In the genomic region with DNA sequence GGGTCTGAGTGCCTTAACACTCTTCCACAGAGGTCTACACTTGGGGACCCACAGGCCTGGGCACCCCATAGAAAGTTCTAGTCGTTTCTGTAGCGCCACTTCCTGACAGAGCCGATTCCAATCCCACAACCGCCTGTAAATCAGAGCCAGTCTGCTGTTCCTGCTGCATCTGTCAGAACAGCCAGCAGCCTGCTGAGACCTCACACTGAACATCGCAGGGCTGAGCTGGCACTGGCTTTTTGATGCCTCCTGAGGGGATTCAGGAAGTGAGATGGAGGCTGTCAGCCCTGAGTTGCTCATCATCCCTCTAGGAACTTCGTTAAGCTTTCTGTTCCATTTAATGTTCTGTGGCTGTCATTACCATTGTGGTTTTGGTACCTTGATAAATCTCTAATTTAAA, we compare ENCODE assay signal across 20 cellular contexts. TPM values are rescaled to one million over a fixed set of nuclear protein-coding genes. Genes with fewer than 3 reads are reported as not detected.
A peak's percentile ranks its signal among the peaks of the same experiment; 100 is the strongest.
DNase-seq lines count a peak whose midpoint lies in the region; ATAC-seq, FAIRE-seq and TF ChIP-seq lines count a peak whose summit lies in the region.
"Had no signal": no experiment of that assay in that cellular context is flagged by ENCODE, and none has a peak within 500 bp of the region (broad histone marks: within the 10 kb centered on the region; RNA-seq: fewer than 3 reads in every experiment).

No MANE protein-coding gene starts in this region.

- no peak overlapping the region for H3K4me3 ChIP-seq in K562
- peak overlapping the region; percentile 36 for H3K4me3 ChIP-seq in neural cell (ENCODE audit: low read length)
- H3K4me3 ChIP-seq in mucosa of descending colon, result no peak overlapping the region
- H3K4me3 ChIP-seq: cardiac muscle cell, transverse colon had no signal

- H3K9ac ChIP-seq in K562 (ENCODE audit: insufficient read depth in 1 of 2, low read depth in 2 of 2, low read length in 2 of 2), result no peak overlapping the region
- peak overlapping the region; percentile 11 for H3K9ac ChIP-seq in neural cell (ENCODE audit: low read length)

- TF ChIP-seq EP300 in K562 (IDR thresholded peaks at IDR 0.05; ENCODE audit: low read length), result no peak
- peak; percentile 78 for TF ChIP-seq EP300 in neural cell (conservative IDR thresholded peaks at IDR 0.05; ENCODE audit: poor library complexity, severe bottlenecking)

- H3K27ac ChIP-seq in K562 (ENCODE audit: extremely low read depth, low read depth, low read length) (no peak overlapping the region), neural cell (ENCODE audit: low read length) (peak overlapping the region; percentile 82)
- H3K27ac ChIP-seq: cardiac muscle cell, transverse colon had no signal

- CTCF ChIA-PET in K562 (lab: Yijun Ruan, JAX; ENCODE audit: low intra/inter-chr PET ratio), result no interaction called here

- H3F3A ChIP-seq in neural cell (ENCODE audit: insufficient read depth, low read length, poor library complexity, severe bottlenecking), result no peaks in the 10 kb centered on the region

- H2AFZ ChIP-seq in K562 (ENCODE audit: low read depth, low read length), result 0 out of 2 replicates have a peak overlapping the region, but pooled peaks have one; percentile 38
- H2AFZ ChIP-seq in neural cell (ENCODE audit: low read depth, low read length), result no peak overlapping the region

- intact Hi-C loops in K562 (cut with micrococcal nuclease) (no loop called here), mucosa of descending colon (cut with DNase I, micrococcal nuclease) (no loop called here)

- H3K9me3 ChIP-seq in K562 (replicated peaks; ENCODE audit: control insufficient read depth, insufficient read depth, low read depth, low read length), result no peaks in the 10 kb centered on the region
- H3K9me3 ChIP-seq in neural cell (ENCODE audit: low read length), result no peaks in the 10 kb centered on the region
- no peaks in the 10 kb centered on the region for H3K9me3 ChIP-seq in mucosa of descending colon
- H3K9me3 ChIP-seq: transverse colon had no signal

- H3K27me3 ChIP-seq in K562 (ENCODE audit: control insufficient read depth in 2 of 2, insufficient read depth in 2 of 2, low read length in 2 of 2), result no peaks in the 10 kb centered on the region
- H3K27me3 ChIP-seq in neural cell (ENCODE audit: insufficient read depth, low read depth, low read length), result no peaks in the 10 kb centered on the region
- H3K27me3 ChIP-seq: cardiac muscle cell, transverse colon had no signal

- H3K9me2 ChIP-seq in neural cell (ENCODE audit: insufficient read depth, low read length), result no peaks in the 10 kb centered on the region

- FAIRE-seq in K562 (lab: Jason Lieb, UNC), result no peak
- FAIRE-seq: D721Med, GM18507, GM19239 had no signal

- H3K4me1 ChIP-seq in K562 (replicated peaks in 1 of 2; ENCODE audit: control insufficient read depth in 2 of 2, insufficient read depth in 2 of 2, low read length in 2 of 2) (peaks cover 0 to 10% of the 10 kb centered on the region in 2 experiments; a peak in 2 of 5 replicates), mucosa of descending colon (ENCODE audit: low read depth) (no peaks in the 10 kb centered on the region)
- H3K4me1 ChIP-seq: transverse colon had no signal

- in situ Hi-C loops in K562 (cut with MboI), result no loop called here

- no TSS peak for BruUV-seq in K562 (replicated peaks; lab: Mats Ljungman, UMichigan)

- ATAC-seq in K562 (no peak), HG02870 (IDR thresholded peaks at IDR 0.05; ENCODE audit: unreplicated experiment) (no peak), mucosa of descending colon (no peak)
- ATAC-seq: left colon, natural killer cell had no signal

- WGBS in K562 (ENCODE audit: insufficient coverage, low coverage, missing lambda C conversion rate), result 68% methylated on average over 6 of the region's 6 CpGs

- no peak for TF ChIP-seq POLR2A in K562 (conservative IDR thresholded peaks at IDR 0.05)

- POLR2A ChIA-PET in K562 (lab: Yijun Ruan, JAX), result interaction anchor here (0.5 to 1.4 kb wide), 5 partner anchors 9 to 1358 kb away, joined by 3 read pairs; no protein-coding TSS in a partner anchor

- DNase-seq in A172 (ENCODE audit: low spot score) (peak; percentile 37), LHCN-M2 (ENCODE audit: low read depth) (peak; percentile 85), K562 (ENCODE audit: extremely low read depth in 1 of 4, low spot score in 3 of 4) (no peak), GM19240 (ENCODE audit: insufficient read length, low spot score) (no peak), mucosa of descending colon (no peak)
- DNase-seq in NK-92 treated with Interleukin-12 subunit alpha and Interleukin-12 subunit beta, amount 100 ng/mL, for 24 hours (lab: John Stamatoyannopoulos, UW), result no peak
- DNase-seq: activated CD4-positive, alpha-beta T cell treated with anti-CD3 and anti-CD28 coated beads, Interleukin-2, amount 50 U/mL, for 1 hour; activated naive CD4-positive, alpha-beta T cell treated with anti-CD3 and anti-CD28 coated beads, Interleukin-2, amount 10 ng/mL, durations not matched to agents 7 days and 5 days; effector CD8-positive, alpha-beta T cell; left colon; natural killer cell; NCI-H1048; stimulated activated CD4-positive, alpha-beta T cell treated with anti-CD3 and anti-CD28 coated beads, Interleukin-4, amount 100 ng/mL, for 24 hours; transverse colon had no signal

- H3K36me3 ChIP-seq in K562 (ENCODE audit: control insufficient read depth, insufficient read depth, low read length) (no peaks in the 10 kb centered on the region), neural cell (ENCODE audit: insufficient read depth, low read length) (no peaks in the 10 kb centered on the region), mucosa of descending colon (ENCODE audit: low read depth) (no peaks in the 10 kb centered on the region)
- H3K36me3 ChIP-seq: cardiac muscle cell, transverse colon had no signal

- no peaks in the 10 kb centered on the region for H3K9me1 ChIP-seq in K562 (ENCODE audit: control insufficient read depth, insufficient read depth, low read length)

- no peak for TF ChIP-seq RAD21 in K562 (CRISPR knock-in tag; conservative IDR thresholded peaks at IDR 0.05 in 1 of 2, IDR thresholded peaks at IDR 0.05 in 1 of 2)
- no peak for TF ChIP-seq RAD21 in neural cell (conservative IDR thresholded peaks at IDR 0.05)

- H3K79me2 ChIP-seq in K562 (ENCODE audit: control insufficient read depth, insufficient read depth, low read length), result no peaks in the 10 kb centered on the region
- H3K79me2 ChIP-seq in neural cell (replicated peaks; ENCODE audit: insufficient read depth, low read length), result no peaks in the 10 kb centered on the region

- TF ChIP-seq CTCF in K562 (IDR thresholded peaks at IDR 0.05 in 2 of 3, conservative IDR thresholded peaks at IDR 0.05 in 1 of 3; ENCODE audit: insufficient read depth in 2 of 3, low read depth in 1 of 3, low read length in 3 of 3), result no peak
- TF ChIP-seq CTCF in neural cell (IDR thresholded peaks at IDR 0.05; ENCODE audit: poor library complexity, severe bottlenecking), result no peak
- no peak for TF ChIP-seq CTCF in mucosa of descending colon (IDR thresholded peaks at IDR 0.05)

- no peaks in the 10 kb centered on the region for H4K20me1 ChIP-seq in K562 (replicated peaks; ENCODE audit: control insufficient read depth, insufficient read depth, low read length)
- H4K20me1 ChIP-seq in neural cell (ENCODE audit: insufficient read depth), result no peaks in the 10 kb centered on the region

- H3K4me2 ChIP-seq in K562 (ENCODE audit: insufficient read depth, low read length), result no peak overlapping the region
- peak overlapping the region; percentile 53 for H3K4me2 ChIP-seq in neural cell (ENCODE audit: low read length)

TF ChIP-seq in neural cell, 6 proteins besides CTCF, POLR2A, EP300 and RAD21 (continues in another document):
- TF ChIP-seq EZH2 (IDR thresholded peaks at IDR 0.05; ENCODE audit: borderline replicate concordance, insufficient read depth, low read length, poor library complexity, severe bottlenecking) (no peak), TAF1 (IDR thresholded peaks at IDR 0.05; ENCODE audit: low read depth) (no peak), POLR2AphosphoS5 (IDR thresholded peaks at IDR 0.05) (peak; percentile 78), MXI1 (conservative IDR thresholded peaks at IDR 0.05; ENCODE audit: poor library complexity, severe bottlenecking) (peak; percentile 38)

RNA-seq across cellular contexts. Expression of a gene that starts 48.9 kb away (rescaled TPM):
- 29.6 and 71.1 TPM in 2 replicates for total RNA-seq in A172 (2014; rRNA removed; shearing (Covaris generic))
- total RNA-seq in LHCN-M2 (2014; rRNA removed), result 38.6 and 39.3 TPM in 2 replicates
- polyA plus RNA-seq in LHCN-M2 (2012), result 27.3 TPM
- total RNA-seq in K562 (2011; cell fraction: chromatin; rRNA removed; ENCODE audit: low replicate concordance), result 8.3 and 15.3 TPM in 2 replicates
- total RNA-seq in K562 (2011; cell fraction: nucleolus; rRNA removed), result 8.5 and 12.8 TPM in 2 replicates
- 10.8 and 17.3 TPM in 2 replicates for total RNA-seq in K562 (2011; cell fraction: nucleoplasm; rRNA removed)
- 6.9 and 9.8 TPM in 2 replicates for total RNA-seq in K562 (2014; rRNA removed)
- 6.8 and 7.3 TPM in 2 replicates for total RNA-seq in K562 (2014; rRNA removed; fragmentation: Illumina TruSeq; extraction: Trizol)
- total RNA-seq in K562 (2015; rRNA removed; fragmentation: Illumina TruSeq; extraction: Trizol), result 6.4 and 7.4 TPM in 2 replicates
- total RNA-seq in K562 (2021), result 6.1 and 6.7 TPM in 2 replicates
- 7.2 and 7.6 TPM in 2 replicates for polyA plus RNA-seq in K562 (2011; rRNA removed)
- polyA plus RNA-seq in K562 (2011; cell fraction: cytosol; rRNA removed), result 4.2 and 4.4 TPM in 2 replicates
- 8.4 and 11.4 TPM in 2 replicates for polyA plus RNA-seq in K562 (2011; cell fraction: nucleus; rRNA removed)
- 4.4 and 5.2 TPM in 2 replicates for polyA plus RNA-seq in K562 (2012)
- 5.5 and 6.0 TPM in 2 replicates for polyA plus RNA-seq in K562 (2014; fragmentation: Illumina TruSeq; extraction: Trizol)
- polyA plus RNA-seq in K562 (2014; fragmentation: Nextera tagmentation; extraction: Ambion mirVana), result under 1 TPM; 0.80 to 0.87 TPM
- 8.5 and 10.1 TPM in 2 replicates for polyA plus RNA-seq in K562 (2014; rRNA removed)
- 13.0 and 13.2 TPM in 2 replicates for polyA minus RNA-seq in K562 (2011; rRNA and poly(A)+ RNA removed)
- polyA minus RNA-seq in K562 (2011; cell fraction: cytosol; rRNA and poly(A)+ RNA removed), result 5.1 and 5.2 TPM in 2 replicates
- polyA minus RNA-seq in K562 (2011; cell fraction: nucleus; rRNA and poly(A)+ RNA removed), result 7.8 and 12.2 TPM in 2 replicates
- polyA plus RNA-seq in neural cell, result 11.4 and 21.4 TPM in 2 replicates
- 15.8 and 18.3 TPM in 2 replicates for polyA minus RNA-seq in neural cell
- 10 to 100 TPM; 11.3 to 16.8 (median 11.4) TPM for total RNA-seq in mucosa of descending colon

Comparison
In these comparisons a context has a peak if more than half of its experiments do, and no peak if none do; other contexts are left out.
1. DNase-seq: peak in A172 (single experiment) and LHCN-M2 (single experiment); none in K562 (0 of 4), GM19240 (single experiment), mucosa of descending colon (0 of 3) and NK-92 treated with Interleukin-12 subunit alpha and Interleukin-12 subunit beta, amount 100 ng/mL, for 24 hours (single experiment).